16 cellular contexts compared by ENCODE assay signal in genomic region chr16:3460585-3460984, GRCh38. TPM values are rescaled to one million over a fixed set of nuclear protein-coding genes. Genes with fewer than 3 reads are reported as not detected.
DNase-seq lines count a peak whose midpoint lies in the region; ATAC-seq, FAIRE-seq and TF ChIP-seq lines count a peak whose summit lies in the region.
"Had no signal": no experiment of that assay in that cellular context is flagged by ENCODE, and none has a peak within 500 bp of the region (broad histone marks: within the 10 kb centered on the region; RNA-seq: fewer than 3 reads in every experiment).

No MANE protein-coding gene starts in this region.

- peaks cover 62% of the 10 kb centered on the region for H3K4me1 Mint-ChIP-seq in activated T-cell treated with anti-CD3 and anti-CD28 coated beads, Interleukin-2, amount 50 U/mL, for 72 hours (ENCODE audit: low read depth)
- H3K4me1 Mint-ChIP-seq in activated T-cell treated with anti-CD3 and anti-CD28 coated beads, Interleukin-2, amount 50 U/mL, for 4 hours (ENCODE audit: low read depth) = peaks cover 61% of the 10 kb centered on the region
- H3K4me1 Mint-ChIP-seq in IgD-negative memory B cell = peaks cover 34 to 40% (median 36%) of the 10 kb centered on the region in 3 donors

- FAIRE-seq in K562 (lab: Jason Lieb, UNC) = peak; percentile 56
- FAIRE-seq: islet of Langerhans, pancreas had no signal

- no peak for TF ChIP-seq EP300 in K562 (IDR thresholded peaks at IDR 0.05; ENCODE audit: low read length)

- in situ Hi-C loops in K562 (cut with MboI) (no loop called here), mammary epithelial cell (cut with MboI; ENCODE audit: low sequenced_read_pairs in 2 of 2) (no loop called here)

- 85% methylated on average over 8 of the region's 8 CpGs for WGBS in K562 (ENCODE audit: insufficient coverage, low coverage, missing lambda C conversion rate)
- no CpG with 5 or more reads among the region's 8 CpGs for WGBS in trophoblast cell (ENCODE audit: extremely low coverage, insufficient coverage, insufficient read length)
- WGBS in mammary epithelial cell (ENCODE audit: low coverage, missing lambda C conversion rate) = 100% methylated on average over 5 of the region's 8 CpGs

- H4K20me1 ChIP-seq in K562 (replicated peaks; ENCODE audit: control insufficient read depth, insufficient read depth, low read length) = peaks cover 12% of the 10 kb centered on the region
- H4K20me1 ChIP-seq in mammary epithelial cell (ENCODE audit: insufficient read depth, low read length) = peaks cover 4% of the 10 kb centered on the region

- H3K79me1 ChIP-seq in trophoblast cell (ENCODE audit: low read length) = peaks cover 13% of the 10 kb centered on the region

- CTCF ChIA-PET in K562 (lab: Yijun Ruan, JAX; ENCODE audit: low intra/inter-chr PET ratio) = no interaction called here
- CTCF ChIA-PET in mammary epithelial cell (lab: Charles Lee; ENCODE audit: low non-redundant PET) = no interaction called here

- dilution Hi-C loops in mammary epithelial cell (cut with HindIII; ENCODE audit: low sequenced_read_pairs) = no loop called here

- H3K9ac ChIP-seq in K562 (ENCODE audit: insufficient read depth in 1 of 2, low read depth in 2 of 2, low read length in 2 of 2) (no peak overlapping the region), trophoblast cell (ENCODE audit: low read length) (no peak overlapping the region), mammary epithelial cell (ENCODE audit: insufficient read depth, low read length) (no peak overlapping the region)

- H3K27ac ChIP-seq in K562 (ENCODE audit: extremely low read depth, low read depth, low read length) (no peak overlapping the region), trophoblast cell (ENCODE audit: low read depth, low read length) (no peak overlapping the region), mammary epithelial cell (ENCODE audit: insufficient read depth, low read depth, low read length) (no peak overlapping the region)
- H3K27ac ChIP-seq: epithelial cell of prostate, HL-60, SJSA1 had no signal

- no peak overlapping the region for H4K8ac ChIP-seq in trophoblast cell (ENCODE audit: low read depth, low read length)

- peaks cover 69% of the 10 kb centered on the region for H3K79me2 ChIP-seq in K562 (ENCODE audit: control insufficient read depth, insufficient read depth, low read length)
- H3K79me2 ChIP-seq in trophoblast cell (ENCODE audit: control insufficient read depth, insufficient read depth, low read length, poor library complexity) = peaks cover 43% of the 10 kb centered on the region
- H3K79me2 ChIP-seq in mammary epithelial cell (ENCODE audit: insufficient read depth, low read length) = peaks cover 77% of the 10 kb centered on the region

- no peaks in the 10 kb centered on the region for H3K9me1 ChIP-seq in K562 (ENCODE audit: control insufficient read depth, insufficient read depth, low read length)

- no peak overlapping the region for H2BK5ac ChIP-seq in trophoblast cell (ENCODE audit: low read depth, low read length, poor library complexity)

- peak overlapping the region; percentile 54 to 90 for H3K4me3 Mint-ChIP-seq in activated T-cell treated with anti-CD3 and anti-CD28 coated beads, Interleukin-2, amount 50 U/mL, for 72 hours
- H3K4me3 Mint-ChIP-seq in activated T-cell treated with anti-CD3 and anti-CD28 coated beads, Interleukin-2, amount 50 U/mL, for 4 hours = no peak overlapping the region
- peak overlapping the region in 3 of 4 donors; percentile 52 to 63 (median 57) for H3K4me3 Mint-ChIP-seq in IgD-negative memory B cell

- no peak overlapping the region for H3K18ac ChIP-seq in trophoblast cell (ENCODE audit: low read length)

- no TSS peak for BruUV-seq in K562 (replicated peaks; lab: Mats Ljungman, UMichigan)
- BruUV-seq in mammary epithelial cell (replicated peaks; lab: Mats Ljungman, UMichigan) = no TSS peak

- H2BK120ac ChIP-seq in trophoblast cell (ENCODE audit: insufficient read depth, low read length, poor library complexity) = no peak overlapping the region

- H3K27ac Mint-ChIP-seq in activated T-cell treated with anti-CD3 and anti-CD28 coated beads, Interleukin-2, amount 50 U/mL, for 72 hours = no peak overlapping the region
- H3K27ac Mint-ChIP-seq in IgD-negative memory B cell = peak overlapping the region in 1 of 3 donors; percentile 65

- no peak for TF ChIP-seq CTCF in K562 (IDR thresholded peaks at IDR 0.05 in 2 of 3, conservative IDR thresholded peaks at IDR 0.05 in 1 of 3; ENCODE audit: insufficient read depth in 2 of 3, low read depth in 1 of 3, low read length in 3 of 3)
- no peak for TF ChIP-seq CTCF in mammary epithelial cell (conservative IDR thresholded peaks at IDR 0.05 in 1 of 2, IDR thresholded peaks at IDR 0.05 in 1 of 2; ENCODE audit: extremely low read depth in 1 of 2, insufficient read depth in 1 of 2, low read depth in 1 of 2, low read length in 2 of 2)

- H3K9me3 ChIP-seq in K562 (replicated peaks; ENCODE audit: control insufficient read depth, insufficient read depth, low read depth, low read length) = no peaks in the 10 kb centered on the region
- H3K9me3 ChIP-seq in trophoblast cell (ENCODE audit: insufficient read depth, low read depth, low read length) = no peaks in the 10 kb centered on the region
- no peaks in the 10 kb centered on the region for H3K9me3 ChIP-seq in mammary epithelial cell (replicated peaks; ENCODE audit: insufficient read depth, low read length)
- H3K9me3 ChIP-seq: pancreas, SJSA1 had no signal

- no peak for TF ChIP-seq RAD21 in K562 (CRISPR knock-in tag; conservative IDR thresholded peaks at IDR 0.05 in 1 of 2, IDR thresholded peaks at IDR 0.05 in 1 of 2)

- H3K4me3 ChIP-seq in K562 = no peak overlapping the region
- no peak overlapping the region for H3K4me3 ChIP-seq in trophoblast cell (ENCODE audit: low read depth, low read length)
- H3K4me3 ChIP-seq in mammary epithelial cell (replicated peaks in 1 of 3; ENCODE audit: insufficient read depth in 1 of 3, low read depth in 2 of 3, low read length in 3 of 3) = no peak overlapping the region
- H3K4me3 ChIP-seq: SJSA1 had no signal

- H3K36me3 Mint-ChIP-seq in activated T-cell treated with anti-CD3 and anti-CD28 coated beads, Interleukin-2, amount 50 U/mL, for 72 hours (ENCODE audit: insufficient read depth in 2 of 2) = peaks cover 0 to 2% of the 10 kb centered on the region in 2 donors
- no peaks in the 10 kb centered on the region for H3K36me3 Mint-ChIP-seq in activated T-cell treated with anti-CD3 and anti-CD28 coated beads, Interleukin-2, amount 50 U/mL, for 4 hours (ENCODE audit: insufficient read depth)
- H3K36me3 Mint-ChIP-seq in IgD-negative memory B cell = no peaks in the 10 kb centered on the region

- H3K4ac ChIP-seq in trophoblast cell (ENCODE audit: low read depth, low read length) = peak overlapping the region; percentile 98

- H3K36me3 ChIP-seq in K562 (ENCODE audit: control insufficient read depth, insufficient read depth, low read length) (peaks cover 3% of the 10 kb centered on the region; the same call in 2 of the 3 replicates), trophoblast cell (ENCODE audit: control insufficient read depth in 1 of 2, insufficient read depth in 2 of 2, low read length in 2 of 2) (peaks cover 0 to 3% of the 10 kb centered on the region in 2 experiments), mammary epithelial cell (ENCODE audit: insufficient read depth, low read length) (no peaks in the 10 kb centered on the region)
- H3K36me3 ChIP-seq: pancreas had no signal

- H3K27me3 ChIP-seq in K562 (ENCODE audit: control insufficient read depth in 2 of 2, insufficient read depth in 2 of 2, low read length in 2 of 2) (no peaks in the 10 kb centered on the region), trophoblast cell (ENCODE audit: insufficient read depth, low read length) (no peaks in the 10 kb centered on the region), mammary epithelial cell (ENCODE audit: insufficient read depth, low read length) (no peaks in the 10 kb centered on the region)
- H3K27me3 ChIP-seq: pancreas, SJSA1 had no signal

- H3K4me1 ChIP-seq in K562 (replicated peaks in 1 of 2; ENCODE audit: control insufficient read depth in 2 of 2, insufficient read depth in 2 of 2, low read length in 2 of 2) (peaks cover 23 to 28% of the 10 kb centered on the region in 2 experiments; a peak in 4 of 5 replicates), trophoblast cell (ENCODE audit: control insufficient read depth in 1 of 2, insufficient read depth in 2 of 2, low read length in 2 of 2) (peaks cover 12 to 20% of the 10 kb centered on the region in 2 experiments), mammary epithelial cell (ENCODE audit: insufficient read depth, low read length) (peaks cover 11% of the 10 kb centered on the region)

- H3K23ac ChIP-seq in trophoblast cell (ENCODE audit: low read length) = no peak overlapping the region

- POLR2A ChIA-PET in K562 (lab: Yijun Ruan, JAX) = interaction anchor here (0.7 to 1.4 kb wide), 6 partner anchors 9 to 286 kb away, joined by 3 to 6 read pairs (median 4); partner anchors contain the start of genes CLUAP1 and ZNF263

- no peak overlapping the region for H3K14ac ChIP-seq in trophoblast cell (ENCODE audit: low read length)

- no peak overlapping the region for H2AK5ac ChIP-seq in trophoblast cell (ENCODE audit: low read length)

- H2AFZ ChIP-seq in K562 (ENCODE audit: low read depth, low read length) = no peak overlapping the region
- H2AFZ ChIP-seq in trophoblast cell (ENCODE audit: insufficient read depth, low read length, poor library complexity) = no peak overlapping the region
- H2AFZ ChIP-seq in mammary epithelial cell (ENCODE audit: low read depth, low read length) = no peak overlapping the region

- H3K9me3 Mint-ChIP-seq in activated T-cell treated with anti-CD3 and anti-CD28 coated beads, Interleukin-2, amount 50 U/mL, for 72 hours = no peaks in the 10 kb centered on the region
- H3K9me3 Mint-ChIP-seq in activated T-cell treated with anti-CD3 and anti-CD28 coated beads, Interleukin-2, amount 50 U/mL, for 4 hours = no peaks in the 10 kb centered on the region
- H3K9me3 Mint-ChIP-seq in IgD-negative memory B cell = no peaks in the 10 kb centered on the region

- no peak overlapping the region for H4K12ac ChIP-seq in trophoblast cell (ENCODE audit: low read depth, low read length)

- no peak overlapping the region for H4K91ac ChIP-seq in trophoblast cell (ENCODE audit: low read depth, low read length)

- no peak overlapping the region for H3K4me2 ChIP-seq in K562 (ENCODE audit: insufficient read depth, low read length)
- no peak overlapping the region for H3K4me2 ChIP-seq in trophoblast cell (ENCODE audit: low read length)
- no peak overlapping the region for H3K4me2 ChIP-seq in mammary epithelial cell (ENCODE audit: insufficient read depth, low read depth, low read length)

- intact Hi-C loops in K562 (cut with micrococcal nuclease) (no loop called here), mammary epithelial cell (cut with micrococcal nuclease) (no loop called here)

- no peak for DNase-seq in activated T-cell treated with anti-CD3 and anti-CD28 coated beads, Interleukin-2, amount 50 U/mL, for 72 hours
- DNase-seq in activated T-cell treated with anti-CD3 and anti-CD28 coated beads, Interleukin-2, amount 50 U/mL, for 4 hours = no peak
- DNase-seq in K562 (ENCODE audit: extremely low read depth in 1 of 4, low spot score in 3 of 4) (no peak), trophoblast cell (peak in 1 of 2 donors; percentile 44), mammary epithelial cell (no peak)
- no peak for DNase-seq in activated CD4-positive, CD25-positive, alpha-beta regulatory T cell treated with anti-CD3 and anti-CD28 coated beads, Interleukin-2, amount 50 U/mL, for 72 hours
- DNase-seq: pancreas had no signal

- H2BK12ac ChIP-seq in trophoblast cell (ENCODE audit: low read length) = no peak overlapping the region

- no peak for ATAC-seq in activated T-cell treated with anti-CD3 and anti-CD28 coated beads, Interleukin-2, amount 50 U/mL, for 72 hours (replicated peaks in 1 of 2)
- no peak for ATAC-seq in activated T-cell treated with anti-CD3 and anti-CD28 coated beads, Interleukin-2, amount 50 U/mL, for 4 hours
- ATAC-seq in K562 (no peak), SK-N-SH treated with all-trans-retinoic acid at 6 μM for 48 hours (no peak)
- ATAC-seq: pancreas had no signal

- no peaks in the 10 kb centered on the region for H3K27me3 Mint-ChIP-seq in activated T-cell treated with anti-CD3 and anti-CD28 coated beads, Interleukin-2, amount 50 U/mL, for 72 hours (ENCODE audit: low read depth)
- no peaks in the 10 kb centered on the region for H3K27me3 Mint-ChIP-seq in activated T-cell treated with anti-CD3 and anti-CD28 coated beads, Interleukin-2, amount 50 U/mL, for 4 hours (ENCODE audit: low read depth)
- no peaks in the 10 kb centered on the region for H3K27me3 Mint-ChIP-seq in IgD-negative memory B cell

- TF ChIP-seq POLR2A in K562 (conservative IDR thresholded peaks at IDR 0.05) = no peak

RNA-seq across cellular contexts. Expression of gene NAA60, which starts 17.1 kb away (rescaled TPM):
- 10 to 100 TPM; 58.5 to 69.7 TPM for total RNA-seq in activated T-cell treated with anti-CD3 and anti-CD28 coated beads, Interleukin-2, amount 50 U/mL, for 72 hours
- 10 to 100 TPM; 27.3 to 29.3 (median 27.8) TPM for total RNA-seq in activated T-cell treated with anti-CD3 and anti-CD28 coated beads, Interleukin-2, amount 50 U/mL, for 4 hours
- 36.5 TPM for polyA plus RNA-seq in IgD-negative memory B cell
- total RNA-seq in K562 (2011; cell fraction: chromatin; rRNA removed; ENCODE audit: low replicate concordance) = 23.6 and 31.0 TPM in 2 replicates
- total RNA-seq in K562 (2011; cell fraction: nucleolus; rRNA removed) = 14.6 and 17.7 TPM in 2 replicates
- total RNA-seq in K562 (2011; cell fraction: nucleoplasm; rRNA removed) = 16.4 and 21.2 TPM in 2 replicates
- 9.5 and 13.7 TPM in 2 replicates for total RNA-seq in K562 (2014; rRNA removed)
- total RNA-seq in K562 (2014; rRNA removed; fragmentation: Illumina TruSeq; extraction: Trizol) = 9.7 and 13.8 TPM in 2 replicates
- total RNA-seq in K562 (2015; rRNA removed; fragmentation: Illumina TruSeq; extraction: Trizol) = 10.3 and 11.9 TPM in 2 replicates
- total RNA-seq in K562 (2021) = 34.4 and 35.4 TPM in 2 replicates
- polyA plus RNA-seq in K562 (2011; rRNA removed) = 16.0 and 17.2 TPM in 2 replicates
- 13.5 and 27.6 TPM in 2 replicates for polyA plus RNA-seq in K562 (2011; cell fraction: cytosol; rRNA removed)
- 13.9 and 22.0 TPM in 2 replicates for polyA plus RNA-seq in K562 (2011; cell fraction: nucleus; rRNA removed)
- polyA plus RNA-seq in K562 (2012) = 28.6 and 41.3 TPM in 2 replicates
- 41.8 and 49.4 TPM in 2 replicates for polyA plus RNA-seq in K562 (2014; fragmentation: Illumina TruSeq; extraction: Trizol)
- 1 to 10 TPM; 2.1 to 2.3 TPM for polyA plus RNA-seq in K562 (2014; fragmentation: Nextera tagmentation; extraction: Ambion mirVana)
- polyA plus RNA-seq in K562 (2014; rRNA removed) = 21.6 and 25.1 TPM in 2 replicates
- polyA minus RNA-seq in K562 (2011; rRNA and poly(A)+ RNA removed) = 13.7 and 14.0 TPM in 2 replicates
- polyA minus RNA-seq in K562 (2011; cell fraction: cytosol; rRNA and poly(A)+ RNA removed) = 15.2 and 15.6 TPM in 2 replicates
- polyA minus RNA-seq in K562 (2011; cell fraction: nucleus; rRNA and poly(A)+ RNA removed) = 5.9 and 8.3 TPM in 2 replicates
- polyA plus RNA-seq in trophoblast cell (2013) = 73.3 and 75.4 TPM in 2 replicates
- total RNA-seq in mammary epithelial cell = 10 to 100 TPM; 16.0 to 37.8 TPM
- polyA plus RNA-seq in mammary epithelial cell = 19.9 TPM
- 13.6 TPM for polyA minus RNA-seq in mammary epithelial cell

RNA-seq across cellular contexts. Expression of gene ZNF597, which starts 17.3 kb away (rescaled TPM):
- total RNA-seq in activated T-cell treated with anti-CD3 and anti-CD28 coated beads, Interleukin-2, amount 50 U/mL, for 72 hours = 1 to 10 TPM; 3.8 to 4.5 TPM
- total RNA-seq in activated T-cell treated with anti-CD3 and anti-CD28 coated beads, Interleukin-2, amount 50 U/mL, for 4 hours = 1 to 10 TPM; 1.2 to 1.5 (median 1.3) TPM
- polyA plus RNA-seq in IgD-negative memory B cell (1.0 TPM), K562 (2011; rRNA removed) (0.17 and 0.57 TPM in 2 replicates), K562 (2014; fragmentation: Illumina TruSeq; extraction: Trizol) (0.29 and 0.43 TPM in 2 replicates), K562 (2014; fragmentation: Nextera tagmentation; extraction: Ambion mirVana) (under 1 TPM; 0.14 to 0.31 TPM), K562 (2014; rRNA removed) (0.32 and 0.34 TPM in 2 replicates), mammary epithelial cell (1.00 TPM)
- total RNA-seq in K562 (2011; cell fraction: chromatin; rRNA removed; ENCODE audit: low replicate concordance) = 0.67 and 1.7 TPM in 2 replicates
- 0.53 and 0.67 TPM in 2 replicates for total RNA-seq in K562 (2011; cell fraction: nucleolus; rRNA removed)
- total RNA-seq in K562 (2011; cell fraction: nucleoplasm; rRNA removed) = 0.95 and 1.5 TPM in 2 replicates
- total RNA-seq in K562 (2014; rRNA removed) (0.20 and 0.68 TPM in 2 replicates), K562 (2014; rRNA removed; fragmentation: Illumina TruSeq; extraction: Trizol) (0.58 and 0.70 TPM in 2 replicates), K562 (2015; rRNA removed; fragmentation: Illumina TruSeq; extraction: Trizol) (0.57 and 0.62 TPM in 2 replicates), K562 (2021) (0.36 and 0.42 TPM in 2 replicates), mammary epithelial cell (1 to 10 TPM; 2.4 to 3.8 TPM)
- polyA plus RNA-seq in K562 (2011; cell fraction: cytosol; rRNA removed) = 0.03 and 0.22 TPM in 2 replicates
- polyA plus RNA-seq in K562 (2011; cell fraction: nucleus; rRNA removed) = 0.27 and 0.73 TPM in 2 replicates
- polyA plus RNA-seq in K562 (2012) = 0.29 and 0.30 TPM in 2 replicates
- 0.32 and 1.0 TPM in 2 replicates for polyA minus RNA-seq in K562 (2011; rRNA and poly(A)+ RNA removed)
- polyA minus RNA-seq in K562 (2011; cell fraction: cytosol; rRNA and poly(A)+ RNA removed) = 0.18 and 0.19 TPM in 2 replicates
- polyA minus RNA-seq in K562 (2011; cell fraction: nucleus; rRNA and poly(A)+ RNA removed) = 0.13 and 0.89 TPM in 2 replicates
- 1.4 and 1.5 TPM in 2 replicates for polyA plus RNA-seq in trophoblast cell (2013)
- polyA minus RNA-seq in mammary epithelial cell = 0.72 TPM

RNA-seq across cellular contexts. Expression of gene C16orf90, which starts 34.7 kb away (rescaled TPM):
- not detected for total RNA-seq in activated T-cell treated with anti-CD3 and anti-CD28 coated beads, Interleukin-2, amount 50 U/mL, for 72 hours
- not detected for total RNA-seq in activated T-cell treated with anti-CD3 and anti-CD28 coated beads, Interleukin-2, amount 50 U/mL, for 4 hours
- polyA plus RNA-seq in IgD-negative memory B cell (not detected), K562 (2011; rRNA removed) (not detected in 2 replicates), K562 (2014; fragmentation: Illumina TruSeq; extraction: Trizol) (not detected in 2 replicates), K562 (2014; fragmentation: Nextera tagmentation; extraction: Ambion mirVana) (not detected), K562 (2014; rRNA removed) (not detected in 2 replicates), mammary epithelial cell (not detected)
- total RNA-seq in K562 (2011; cell fraction: chromatin; rRNA removed; ENCODE audit: low replicate concordance) = not detected in 2 replicates
- not detected in 2 replicates for total RNA-seq in K562 (2011; cell fraction: nucleolus; rRNA removed)
- not detected in 2 replicates for total RNA-seq in K562 (2011; cell fraction: nucleoplasm; rRNA removed)
- total RNA-seq in K562 (2014; rRNA removed) (not detected in 2 replicates), K562 (2014; rRNA removed; fragmentation: Illumina TruSeq; extraction: Trizol) (not detected in 2 replicates), K562 (2015; rRNA removed; fragmentation: Illumina TruSeq; extraction: Trizol) (not detected in 2 replicates), K562 (2021) (not detected in 2 replicates), mammary epithelial cell (not detected)
- polyA plus RNA-seq in K562 (2011; cell fraction: cytosol; rRNA removed) = not detected in 2 replicates
- not detected in 2 replicates for polyA plus RNA-seq in K562 (2011; cell fraction: nucleus; rRNA removed)
- not detected in 2 replicates for polyA plus RNA-seq in K562 (2012)
- not detected in 2 replicates for polyA minus RNA-seq in K562 (2011; rRNA and poly(A)+ RNA removed)
- polyA minus RNA-seq in K562 (2011; cell fraction: cytosol; rRNA and poly(A)+ RNA removed) = not detected in 2 replicates
- not detected in 2 replicates for polyA minus RNA-seq in K562 (2011; cell fraction: nucleus; rRNA and poly(A)+ RNA removed)
- polyA plus RNA-seq in trophoblast cell (2013) = not detected in 2 replicates
- not detected for polyA minus RNA-seq in mammary epithelial cell
- total RNA-seq: activated CD8-positive, alpha-beta memory T cell treated with anti-CD3 and anti-CD28 coated beads for 36 hours; cerebellum; pancreas; SJSA1; temporal lobe had no signal
- polyA plus RNA-seq: pancreas had no signal

RNA-seq across cellular contexts. Expression of gene CLUAP1, which starts 40.2 kb away (rescaled TPM):
- 10 to 100 TPM; 16.8 to 18.2 TPM for total RNA-seq in activated T-cell treated with anti-CD3 and anti-CD28 coated beads, Interleukin-2, amount 50 U/mL, for 72 hours
- 10 to 100 TPM; 12.0 to 15.0 (median 14.8) TPM for total RNA-seq in activated T-cell treated with anti-CD3 and anti-CD28 coated beads, Interleukin-2, amount 50 U/mL, for 4 hours
- polyA plus RNA-seq in IgD-negative memory B cell (3.9 TPM), K562 (2011; rRNA removed) (2.2 and 7.8 TPM in 2 replicates), K562 (2014; fragmentation: Illumina TruSeq; extraction: Trizol) (5.9 and 8.3 TPM in 2 replicates), K562 (2014; fragmentation: Nextera tagmentation; extraction: Ambion mirVana) (10 to 100 TPM; 11.1 to 17.6 TPM), K562 (2014; rRNA removed) (4.9 and 6.6 TPM in 2 replicates), mammary epithelial cell (7.5 TPM)
- 4.7 and 8.8 TPM in 2 replicates for total RNA-seq in K562 (2011; cell fraction: chromatin; rRNA removed; ENCODE audit: low replicate concordance)
- total RNA-seq in K562 (2011; cell fraction: nucleolus; rRNA removed) = 2.0 and 3.0 TPM in 2 replicates
- total RNA-seq in K562 (2011; cell fraction: nucleoplasm; rRNA removed) = 3.7 and 4.2 TPM in 2 replicates
- total RNA-seq in K562 (2014; rRNA removed) (4.8 and 6.8 TPM in 2 replicates), K562 (2014; rRNA removed; fragmentation: Illumina TruSeq; extraction: Trizol) (10.8 and 11.0 TPM in 2 replicates), K562 (2015; rRNA removed; fragmentation: Illumina TruSeq; extraction: Trizol) (6.9 TPM in 2 replicates), K562 (2021) (6.2 and 6.7 TPM in 2 replicates), mammary epithelial cell (10 to 100 TPM; 12.0 to 19.1 TPM)
- 1.1 and 1.7 TPM in 2 replicates for polyA plus RNA-seq in K562 (2011; cell fraction: cytosol; rRNA removed)
- 3.2 and 3.3 TPM in 2 replicates for polyA plus RNA-seq in K562 (2011; cell fraction: nucleus; rRNA removed)
- polyA plus RNA-seq in K562 (2012) = 5.3 and 6.6 TPM in 2 replicates
- polyA minus RNA-seq in K562 (2011; rRNA and poly(A)+ RNA removed) = 9.2 and 14.1 TPM in 2 replicates
- 2.0 and 6.1 TPM in 2 replicates for polyA minus RNA-seq in K562 (2011; cell fraction: cytosol; rRNA and poly(A)+ RNA removed)
- 3.0 and 3.2 TPM in 2 replicates for polyA minus RNA-seq in K562 (2011; cell fraction: nucleus; rRNA and poly(A)+ RNA removed)
- 7.5 and 7.6 TPM in 2 replicates for polyA plus RNA-seq in trophoblast cell (2013)
- 43.1 TPM for polyA minus RNA-seq in mammary epithelial cell

RNA-seq across cellular contexts. Expression of gene ZNF174, which starts 59.6 kb away (rescaled TPM):
- 10 to 100 TPM; 11.4 to 12.2 TPM for total RNA-seq in activated T-cell treated with anti-CD3 and anti-CD28 coated beads, Interleukin-2, amount 50 U/mL, for 72 hours
- 1 to 10 TPM; 8.9 to 10.0 (median 9.2) TPM for total RNA-seq in activated T-cell treated with anti-CD3 and anti-CD28 coated beads, Interleukin-2, amount 50 U/mL, for 4 hours
- polyA plus RNA-seq in IgD-negative memory B cell (15.5 TPM), K562 (2011; rRNA removed) (13.3 and 14.5 TPM in 2 replicates), K562 (2014; fragmentation: Illumina TruSeq; extraction: Trizol) (14.9 and 19.1 TPM in 2 replicates), K562 (2014; fragmentation: Nextera tagmentation; extraction: Ambion mirVana) (1 to 10 TPM; 5.1 to 8.3 TPM), K562 (2014; rRNA removed) (12.4 and 13.1 TPM in 2 replicates), mammary epithelial cell (7.0 TPM)
- 20.1 and 25.2 TPM in 2 replicates for total RNA-seq in K562 (2011; cell fraction: chromatin; rRNA removed; ENCODE audit: low replicate concordance)
- total RNA-seq in K562 (2011; cell fraction: nucleolus; rRNA removed) = 18.3 and 21.2 TPM in 2 replicates
- 14.8 and 19.4 TPM in 2 replicates for total RNA-seq in K562 (2011; cell fraction: nucleoplasm; rRNA removed)
- total RNA-seq in K562 (2014; rRNA removed) (13.7 and 16.3 TPM in 2 replicates), K562 (2014; rRNA removed; fragmentation: Illumina TruSeq; extraction: Trizol) (10.0 TPM in 2 replicates), K562 (2015; rRNA removed; fragmentation: Illumina TruSeq; extraction: Trizol) (11.5 and 12.5 TPM in 2 replicates), K562 (2021) (11.2 and 12.4 TPM in 2 replicates), mammary epithelial cell (1 to 10 TPM; 5.3 to 7.7 TPM)
- polyA plus RNA-seq in K562 (2011; cell fraction: cytosol; rRNA removed) = 9.0 and 10.8 TPM in 2 replicates
- 23.0 and 23.8 TPM in 2 replicates for polyA plus RNA-seq in K562 (2011; cell fraction: nucleus; rRNA removed)
- 9.4 and 13.7 TPM in 2 replicates for polyA plus RNA-seq in K562 (2012)
- 5.3 and 7.0 TPM in 2 replicates for polyA minus RNA-seq in K562 (2011; rRNA and poly(A)+ RNA removed)
- 5.5 and 6.1 TPM in 2 replicates for polyA minus RNA-seq in K562 (2011; cell fraction: cytosol; rRNA and poly(A)+ RNA removed)
- 10.0 and 14.0 TPM in 2 replicates for polyA minus RNA-seq in K562 (2011; cell fraction: nucleus; rRNA and poly(A)+ RNA removed)
- 6.0 and 6.1 TPM in 2 replicates for polyA plus RNA-seq in trophoblast cell (2013)
- polyA minus RNA-seq in mammary epithelial cell = 9.1 TPM
